ENCODE assay signal across 1 cellular context in genomic region chr10:29715296-29715695, GRCh38.
TF ChIP-seq lines count a peak whose summit lies in the region.

No MANE protein-coding gene starts in this region.

TF ChIP-seq in HepG2, 621 proteins besides CTCF, POLR2A, EP300 and RAD21 (continued from another document):
- TF ChIP-seq PRDM4 (CRISPR knock-in tag; IDR thresholded peaks at IDR 0.05; ENCODE audit: borderline replicate concordance) (no peak), AFF4 (CRISPR knock-in tag; IDR thresholded peaks at IDR 0.05) (no peak), ZNF275 (CRISPR knock-in tag; IDR thresholded peaks at IDR 0.05; ENCODE audit: borderline replicate concordance) (no peak), RAD51 (IDR thresholded peaks at IDR 0.05; ENCODE audit: borderline replicate concordance) (no peak), ZZZ3 (CRISPR knock-in tag; IDR thresholded peaks at IDR 0.05; ENCODE audit: borderline replicate concordance) (no peak), ZNF747 (CRISPR knock-in tag; IDR thresholded peaks at IDR 0.05; ENCODE audit: borderline replicate concordance) (no peak), NFE2L1 (CRISPR knock-in tag; IDR thresholded peaks at IDR 0.05; ENCODE audit: borderline replicate concordance) (no peak), SRSF1 (optimal IDR thresholded peaks at IDR 0.05; ENCODE audit: low read depth, low read length) (no peak)
